ENCODE assay signal across 16 cellular contexts in the genomic region with DNA sequence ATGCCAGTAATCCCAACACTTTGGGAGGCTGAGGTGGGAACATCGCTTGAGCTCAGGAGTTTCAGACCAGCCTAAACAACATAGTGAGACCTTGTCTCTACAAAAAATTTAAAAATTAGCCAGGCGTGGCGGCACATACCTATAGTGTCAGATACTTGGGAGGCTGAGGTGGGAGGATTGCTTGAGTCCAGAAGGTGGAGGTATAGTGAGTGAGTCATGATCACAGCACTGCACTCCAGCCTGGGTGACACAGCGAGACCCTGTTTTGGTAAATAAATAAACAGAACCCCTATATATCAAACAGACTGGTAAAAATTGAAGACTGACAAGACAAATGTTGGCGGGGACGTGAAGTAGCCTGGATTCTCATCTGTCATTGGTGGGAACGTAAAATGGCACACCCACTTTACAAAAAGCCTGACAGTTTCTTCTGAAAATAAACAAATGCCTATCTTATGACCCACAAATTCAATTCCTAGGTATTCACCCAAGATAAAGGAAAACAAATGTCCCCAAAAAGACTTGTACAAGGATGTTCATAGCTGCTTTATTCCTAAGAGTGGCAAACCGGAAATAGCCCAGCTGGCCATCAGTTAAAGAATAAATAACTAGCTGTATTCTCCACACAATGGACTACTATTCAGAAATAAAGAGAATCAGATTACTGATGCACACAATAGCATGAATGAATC. TPM values are rescaled to one million over a fixed set of nuclear protein-coding genes. Genes with fewer than 3 reads are reported as not detected.
DNase-seq lines count a peak whose midpoint lies in the region; ATAC-seq and TF ChIP-seq lines count a peak whose summit lies in the region.
"Had no signal": no experiment of that assay in that cellular context is flagged by ENCODE, and none has a peak within 500 bp of the region (broad histone marks: within the 10 kb centered on the region; RNA-seq: fewer than 3 reads in every experiment).

No MANE protein-coding gene starts in this region.

- no peaks in the 10 kb centered on the region for H3K9me3 ChIP-seq in lower lobe of right lung
- H3K9me3 ChIP-seq: gastrocnemius medialis, thyroid gland had no signal

- no peak overlapping the region for H2AFZ ChIP-seq in ACC112 (ENCODE audit: low read length, unreplicated experiment)

- no peak for TF ChIP-seq CTCF in lower lobe of right lung (IDR thresholded peaks at IDR 0.05)

- no peak for ATAC-seq in lower lobe of right lung
- no peak for ATAC-seq in GM21786 (IDR thresholded peaks at IDR 0.05; ENCODE audit: unreplicated experiment)
- ATAC-seq: activated CD4-positive, CD25-positive, alpha-beta regulatory T cell treated with anti-CD3 and anti-CD28 coated beads, Interleukin-2, amount 50 U/mL, for 24 hours; gastrocnemius medialis had no signal

- no peaks in the 10 kb centered on the region for H3K79me2 ChIP-seq in ACC112 (ENCODE audit: control insufficient read depth, insufficient read depth, low read length, unreplicated experiment)

- H3K36me3 ChIP-seq in ACC112 (ENCODE audit: insufficient read depth, low read length) (no peaks in the 10 kb centered on the region), lower lobe of right lung (no peaks in the 10 kb centered on the region)
- H3K36me3 ChIP-seq: gastrocnemius medialis, thyroid gland had no signal

- H3K27me3 ChIP-seq in ACC112 (ENCODE audit: insufficient read depth, low read length) (no peaks in the 10 kb centered on the region), lower lobe of right lung (ENCODE audit: low read depth) (no peaks in the 10 kb centered on the region)
- H3K27me3 ChIP-seq: gastrocnemius medialis, thyroid gland had no signal

- no peak overlapping the region for H3K4me3 ChIP-seq in ACC112 (ENCODE audit: low read depth, low read length)
- no peak overlapping the region for H3K4me3 ChIP-seq in lower lobe of right lung
- H3K4me3 ChIP-seq: gastrocnemius medialis, thyroid gland had no signal

- peak; percentile 80 for DNase-seq in HCEC 1CT
- DNase-seq in amniotic epithelial cell (ENCODE audit: low read depth), result peak; percentile 19
- peak; percentile 86 for DNase-seq in medulla oblongata (ENCODE audit: extremely low spot score)
- no peak for DNase-seq in lower lobe of right lung
- no peak for DNase-seq in MV-4-11 (lab: John Stamatoyannopoulos, UW)
- DNase-seq in activated gamma-delta T cell treated with Interleukin-2 at 50 U/mL for 16 hours, result no peak
- DNase-seq: endodermal cell; gastrocnemius medialis; mesendoderm; NCI-H1417 treated with DMSO at 0.1 percent for 48 hours; NCI-H774; stimulated activated CD4-positive, alpha-beta T cell treated with anti-CD3 and anti-CD28 coated beads, Interleukin-4, amount 100 ng/mL, for 1 hour; thyroid gland had no signal

- H3K27ac ChIP-seq in ACC112 (ENCODE audit: low read depth, low read length) (peak overlapping the region; percentile 38), lower lobe of right lung (no peak overlapping the region)
- H3K27ac ChIP-seq: gastrocnemius medialis, thyroid gland had no signal

- intact Hi-C loops in lower lobe of right lung (cut with DNase I), result no loop called here

- H3K4me1 ChIP-seq in ACC112 (ENCODE audit: control insufficient read depth, insufficient read depth, low read length, unreplicated experiment) (peaks cover 38% of the 10 kb centered on the region), lower lobe of right lung (peaks cover 13% of the 10 kb centered on the region)
- H3K4me1 ChIP-seq: gastrocnemius medialis had no signal

RNA-seq across cellular contexts. Expression of a gene that starts 47.0 kb away (rescaled TPM):
- 13.5 TPM for total RNA-seq in lower lobe of right lung

Comparison
In these comparisons a context has a peak if more than half of its experiments do, and no peak if none do; other contexts are left out.
1. DNase-seq: peak in HCEC 1CT (single experiment), amniotic epithelial cell (single experiment) and medulla oblongata (single experiment); none in lower lobe of right lung (single experiment), MV-4-11 (single experiment) and activated gamma-delta T cell treated with Interleukin-2 at 50 U/mL for 16 hours (single experiment).